9 cellular contexts compared by ENCODE assay signal in the genomic region with DNA sequence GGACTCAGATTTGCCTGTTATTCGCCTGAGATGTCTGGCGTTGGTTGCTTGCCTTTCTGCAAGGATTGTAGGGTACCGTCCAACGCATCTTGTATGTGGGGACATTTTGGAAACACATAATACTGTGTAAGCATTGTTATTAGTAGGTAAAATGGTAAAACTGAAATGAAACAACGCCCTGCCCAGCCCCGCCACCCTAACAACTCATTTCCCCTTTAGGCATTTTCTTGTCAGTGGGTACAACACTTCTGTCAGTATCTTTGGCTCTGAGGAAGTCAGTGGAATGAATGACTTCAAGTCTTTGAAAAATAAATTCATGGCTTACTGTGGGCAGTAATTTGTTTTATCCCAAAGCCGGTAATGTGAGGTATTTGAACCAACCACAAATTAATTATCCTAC.
DNase-seq lines count a peak whose midpoint lies in the region; ATAC-seq, FAIRE-seq and TF ChIP-seq lines count a peak whose summit lies in the region.
"Had no signal": no experiment of that assay in that cellular context is flagged by ENCODE, and none has a peak within 500 bp of the region (broad histone marks: within the 10 kb centered on the region; RNA-seq: fewer than 3 reads in every experiment).

No MANE protein-coding gene starts in this region.

- TF ChIP-seq EP300 in SK-N-SH (IDR thresholded peaks at IDR 0.05; ENCODE audit: borderline replicate concordance in 1 of 2, low read depth in 1 of 2, low read length in 1 of 2) (no peak), GM12878 (IDR thresholded peaks at IDR 0.05; ENCODE audit: borderline replicate concordance in 1 of 2, control insufficient read depth in 1 of 2, low read depth in 2 of 2, low read length in 2 of 2) (no peak), upper lobe of left lung (IDR thresholded peaks at IDR 0.05) (no peak)

- CTCF ChIA-PET in SK-N-SH (lab: Yijun Ruan, JAX) (no interaction called here), GM12878 (lab: Yijun Ruan, JAX) (interaction anchor here (1.4 to 1.8 kb wide), 2 partner anchors 9 to 10 kb away, joined by 4 to 5 read pairs; no protein-coding TSS in a partner anchor)

- SMC1A ChIA-PET in GM12878 (lab: Charles Lee; ENCODE audit: uncharacterized antibody, unreplicated experiment), result interaction anchor here (1.0 to 2.4 kb wide), 8 partner anchors 8 to 245 kb away, joined by 3 to 9 read pairs (median 4); a partner anchor contains a TSS

- peaks cover 25 to 44% of the 10 kb centered on the region in 2 experiments for H3K4me1 ChIP-seq in SK-N-SH (ENCODE audit: control insufficient read depth in 1 of 2, insufficient read depth in 2 of 2, low read depth in 1 of 2, low read length in 1 of 2)
- no peaks in the 10 kb centered on the region; the same call in 1 of the 2 replicates for H3K4me1 ChIP-seq in GM12878 (ENCODE audit: control insufficient read depth, insufficient read depth, low read length)
- peaks cover 0 to 3% (median 0%) of the 10 kb centered on the region in 4 donors for H3K4me1 ChIP-seq in right lobe of liver
- H3K4me1 ChIP-seq in upper lobe of left lung, result peaks cover 15 to 30% (median 25%) of the 10 kb centered on the region in 4 donors

- DNase-seq in SK-N-SH (no peak), GM12878 (ENCODE audit: low read depth, low spot score) (no peak), right lobe of liver (no peak), upper lobe of left lung (no peak), SW 1271 (lab: John Stamatoyannopoulos, UW) (no peak), C1 segment of cervical spinal cord (lab: John Stamatoyannopoulos, UW) (no peak), NCI-H146 treated with DMSO at 0.1 percent for 48 hours (lab: John Stamatoyannopoulos, UW; ENCODE audit: unreplicated experiment) (no peak)

- H3K27ac ChIP-seq in SK-N-SH (ENCODE audit: low read depth in 2 of 2, low read length in 1 of 2), result peak overlapping the region; percentile 85 to 89
- H3K27ac ChIP-seq in GM12878 (ENCODE audit: control insufficient read depth, insufficient read depth), result no peak overlapping the region
- peak overlapping the region; percentile 40 to 72 (median 41) for H3K27ac ChIP-seq in right lobe of liver
- H3K27ac ChIP-seq in upper lobe of left lung, result peak overlapping the region; percentile 66 to 85 (median 72)

- H4K20me1 ChIP-seq in SK-N-SH (ENCODE audit: insufficient read depth) (peaks cover 7% of the 10 kb centered on the region; the same call in 1 of the 2 replicates), GM12878 (ENCODE audit: control insufficient read depth, insufficient read depth) (no peaks in the 10 kb centered on the region)

- H3K36me3 ChIP-seq in SK-N-SH (replicated peaks in 1 of 2; ENCODE audit: control insufficient read depth in 1 of 2, insufficient read depth in 2 of 2, low read length in 1 of 2) (no peaks in the 10 kb centered on the region), GM12878 (ENCODE audit: control insufficient read depth in 2 of 2, insufficient read depth in 2 of 2, low read length in 1 of 2) (no peaks in the 10 kb centered on the region), right lobe of liver (no peaks in the 10 kb centered on the region), upper lobe of left lung (no peaks in the 10 kb centered on the region)

- H3K79me2 ChIP-seq in SK-N-SH (ENCODE audit: insufficient read depth) (peaks cover 42% of the 10 kb centered on the region; the same call in 1 of the 2 replicates), GM12878 (ENCODE audit: control insufficient read depth, insufficient read depth, low read length) (no peaks in the 10 kb centered on the region; the same call in 1 of the 2 replicates)

- no peaks in the 10 kb centered on the region for H3K9me2 ChIP-seq in SK-N-SH

- no peak for FAIRE-seq in GM12878 (lab: Jason Lieb, UNC)

- TF ChIP-seq RAD21 in SK-N-SH (IDR thresholded peaks at IDR 0.05; ENCODE audit: low read length), result no peak
- TF ChIP-seq RAD21 in GM12878 (IDR thresholded peaks at IDR 0.05; ENCODE audit: insufficient read depth, low read depth, low read length), result no peak

- intact Hi-C loops in GM12878 (cut with micrococcal nuclease; ENCODE audit: unreplicated experiment) (loop anchor here (5.0 kb wide), 1 partner anchor 54 kb away; no protein-coding TSS in a partner anchor), right lobe of liver (cut with DNase I) (no loop called here)

- peaks cover 9% of the 10 kb centered on the region for H3F3A ChIP-seq in SK-N-SH (replicated peaks; ENCODE audit: insufficient read depth)

- H3K4me3 ChIP-seq in SK-N-SH (ENCODE audit: low read depth in 2 of 2, low read length in 1 of 2), result no peak overlapping the region; a peak in 1 of 4 replicates
- H3K4me3 ChIP-seq in GM12878, result no peak overlapping the region
- H3K4me3 ChIP-seq in right lobe of liver, result no peak overlapping the region
- no peak overlapping the region for H3K4me3 ChIP-seq in upper lobe of left lung
- H3K4me3 ChIP-seq: testis had no signal

- H3K4me2 ChIP-seq in SK-N-SH, result peak overlapping the region; percentile 16; the same call in 1 of the 2 replicates
- H3K4me2 ChIP-seq in GM12878 (ENCODE audit: control insufficient read depth, insufficient read depth), result no peak overlapping the region

- H3K9me3 ChIP-seq in SK-N-SH (no peaks in the 10 kb centered on the region), GM12878 (replicated peaks; ENCODE audit: control insufficient read depth, insufficient read depth, low read length) (no peaks in the 10 kb centered on the region; the same call in 2 of the 3 replicates), right lobe of liver (no peaks in the 10 kb centered on the region), upper lobe of left lung (no peaks in the 10 kb centered on the region)
- H3K9me3 ChIP-seq: testis had no signal

- no TSS peak for BruUV-seq in GM12878 (replicated peaks; lab: Mats Ljungman, UMichigan)

- H3K27me3 ChIP-seq in SK-N-SH (ENCODE audit: insufficient read depth) (no peaks in the 10 kb centered on the region), GM12878 (replicated peaks in 1 of 2; ENCODE audit: control insufficient read depth in 2 of 2, insufficient read depth in 2 of 2, low read length in 1 of 2) (no peaks in the 10 kb centered on the region), right lobe of liver (no peaks in the 10 kb centered on the region), upper lobe of left lung (no peaks in the 10 kb centered on the region)
- H3K27me3 ChIP-seq: testis had no signal

- H2AFZ ChIP-seq in SK-N-SH (ENCODE audit: low read depth) (no peak overlapping the region), GM12878 (ENCODE audit: control insufficient read depth, low read depth, low read length) (no peak overlapping the region)

- H3K9ac ChIP-seq in SK-N-SH (no peak overlapping the region), GM12878 (ENCODE audit: control insufficient read depth, insufficient read depth, low read length) (no peak overlapping the region)

- POLR2A ChIA-PET in SK-N-SH (lab: Yijun Ruan, JAX) (no interaction called here), GM12878 (lab: Charles Lee) (interaction anchor here (0.5 to 1.0 kb wide), 2 partner anchors 8 to 9 kb away, joined by 4 read pairs; no protein-coding TSS in a partner anchor)

- TF ChIP-seq CTCF in SK-N-SH (IDR thresholded peaks at IDR 0.05) (no peak), GM12878 (IDR thresholded peaks at IDR 0.05 in 2 of 3, conservative IDR thresholded peaks at IDR 0.05 in 1 of 3; ENCODE audit: control insufficient read depth in 2 of 3, extremely low read depth in 1 of 3, insufficient read depth in 1 of 3, low read depth in 3 of 3, low read length in 3 of 3) (no peak), right lobe of liver (IDR thresholded peaks at IDR 0.05) (no peak), upper lobe of left lung (IDR thresholded peaks at IDR 0.05) (no peak)

- RAD21 ChIA-PET in GM12878 (lab: Charles Lee; ENCODE audit: unreplicated experiment), result interaction anchor here (1.0 to 1.8 kb wide), 6 partner anchors 9 to 83 kb away, joined by 3 to 6 read pairs (median 4); no protein-coding TSS in a partner anchor

- in situ Hi-C loops in GM12878 (cut with MboI), result no loop called here

- ATAC-seq in SK-N-SH treated with all-trans-retinoic acid at 6 μM for 48 hours, result no peak
- peak; percentile 58 for ATAC-seq in GM12878
- ATAC-seq in right lobe of liver, result peak in 3 of 4 donors; percentile 6 to 47 (median 13)
- peak; percentile 31 to 62 for ATAC-seq in upper lobe of left lung (ENCODE audit: low FRiP score in 2 of 2)

- WGBS in SK-N-SH (ENCODE audit: low lambda C conversion rate), result 97% methylated on average over 7 of the region's 7 CpGs
- WGBS in GM12878 (ENCODE audit: insufficient coverage, insufficient replicate concordance, low lambda C conversion rate, missing lambda C conversion rate), result 40% methylated on average over 7 of the region's 7 CpGs
- WGBS in right lobe of liver (ENCODE audit: insufficient coverage, low coverage, low lambda C conversion rate, missing lambda C conversion rate), result 63% methylated on average over 7 of the region's 7 CpGs
- 83 to 92% methylated on average over 7 of the region's 7 CpGs for WGBS in upper lobe of left lung, 2 donors

- no peak for TF ChIP-seq POLR2A in GM12878 (IDR thresholded peaks at IDR 0.05; ENCODE audit: low read depth, low read length)
- no peak for TF ChIP-seq POLR2A in right lobe of liver (IDR thresholded peaks at IDR 0.05)
- no peak for TF ChIP-seq POLR2A in upper lobe of left lung (IDR thresholded peaks at IDR 0.05)

TF ChIP-seq in SK-N-SH, 30 proteins besides CTCF, POLR2A, EP300 and RAD21 (continues in another document):
- TF ChIP-seq MEF2A (IDR thresholded peaks at IDR 0.05; ENCODE audit: borderline replicate concordance, low read depth), result no peak
- no peak for TF ChIP-seq GABPA (IDR thresholded peaks at IDR 0.05; ENCODE audit: low read depth)

TF ChIP-seq in SK-N-SH treated with all-trans-retinoic acid at 6 μM for 48 hours, 23 proteins besides CTCF, POLR2A, EP300 and RAD21 (continues in another document):
- no peak for TF ChIP-seq GLIS3 (CRISPR knock-in tag; IDR thresholded peaks at IDR 0.05)

TF ChIP-seq in GM12878, 131 proteins besides CTCF, POLR2A, EP300 and RAD21:
- TF ChIP-seq SPI1 (IDR thresholded peaks at IDR 0.05; ENCODE audit: borderline replicate concordance, insufficient read depth, low read depth, low read length) (peak; percentile 30; the same call in 1 of the 2 replicates), SMAD1 (IDR thresholded peaks at IDR 0.05; ENCODE audit: low read depth, partially characterized antibody) (no peak)
